2 cellular contexts compared by ENCODE assay signal in the genomic region with DNA sequence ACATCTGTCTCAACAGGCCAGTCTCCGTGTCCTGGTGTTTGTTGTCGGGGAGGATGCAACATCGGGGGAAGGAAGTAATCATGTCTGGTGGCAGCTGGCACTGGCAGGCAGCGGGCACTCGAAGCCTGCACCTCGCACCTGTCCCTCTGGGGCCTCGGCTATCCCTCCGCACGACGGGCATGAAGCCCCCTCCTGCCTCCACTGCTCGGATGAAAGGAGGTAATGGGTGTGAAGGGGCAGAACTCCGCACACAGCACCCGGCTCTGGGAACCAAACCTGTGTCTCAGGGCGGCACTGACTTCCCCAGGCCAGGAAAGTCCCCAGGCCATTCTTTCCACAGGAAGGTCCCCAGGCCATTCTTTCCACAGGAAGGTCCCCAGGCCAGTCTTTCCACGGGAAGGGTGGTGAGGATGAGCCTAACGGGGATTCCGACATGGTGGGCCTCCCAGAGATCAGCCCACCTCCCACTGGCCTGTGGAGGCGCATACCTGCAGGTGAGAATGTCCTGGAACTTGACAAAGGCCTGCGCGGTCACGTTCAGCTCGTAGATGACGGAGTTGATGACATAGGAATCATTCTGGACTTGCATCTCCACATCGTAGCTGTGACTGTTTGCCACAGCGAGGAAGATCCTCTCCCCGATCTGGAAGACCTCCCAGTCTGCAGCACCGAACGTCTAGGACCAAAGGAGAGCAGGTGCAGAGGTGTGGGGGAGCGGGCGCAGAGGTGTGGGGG.
A peak's percentile ranks its signal among the peaks of the same experiment; 100 is the strongest.
TF ChIP-seq lines count a peak whose summit lies in the region.

No MANE protein-coding gene starts in this region.

TF ChIP-seq in IMR-90, 13 proteins besides CTCF, POLR2A, EP300 and RAD21:
- no peak for TF ChIP-seq BHLHE40 (IDR thresholded peaks at IDR 0.05; ENCODE audit: low read depth, low read length)
- TF ChIP-seq RFX5 (IDR thresholded peaks at IDR 0.05; ENCODE audit: low read depth, low read length), result no peak
- no peak for TF ChIP-seq FOS (IDR thresholded peaks at IDR 0.05; ENCODE audit: low read depth, low read length)
- no peak for TF ChIP-seq NFE2L2 (IDR thresholded peaks at IDR 0.05; ENCODE audit: low read depth, low read length)
- no peak for TF ChIP-seq USF2 (IDR thresholded peaks at IDR 0.05; ENCODE audit: low read depth, low read length)
- TF ChIP-seq RCOR1 (IDR thresholded peaks at IDR 0.05; ENCODE audit: insufficient replicate concordance, low read length), result no peak
- TF ChIP-seq, protein P1, sequence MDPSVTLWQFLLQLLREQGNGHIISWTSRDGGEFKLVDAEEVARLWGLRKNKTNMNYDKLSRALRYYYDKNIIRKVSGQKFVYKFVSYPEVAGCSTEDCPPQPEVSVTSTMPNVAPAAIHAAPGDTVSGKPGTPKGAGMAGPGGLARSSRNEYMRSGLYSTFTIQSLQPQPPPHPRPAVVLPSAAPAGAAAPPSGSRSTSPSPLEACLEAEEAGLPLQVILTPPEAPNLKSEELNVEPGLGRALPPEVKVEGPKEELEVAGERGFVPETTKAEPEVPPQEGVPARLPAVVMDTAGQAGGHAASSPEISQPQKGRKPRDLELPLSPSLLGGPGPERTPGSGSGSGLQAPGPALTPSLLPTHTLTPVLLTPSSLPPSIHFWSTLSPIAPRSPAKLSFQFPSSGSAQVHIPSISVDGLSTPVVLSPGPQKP (IDR thresholded peaks at IDR 0.05; ENCODE audit: borderline replicate concordance, low read depth, low read length), result no peak
- TF ChIP-seq CHD1 (IDR thresholded peaks at IDR 0.05; ENCODE audit: low read depth, low read length), result no peak
- TF ChIP-seq SMC3 (IDR thresholded peaks at IDR 0.05; ENCODE audit: low read depth, low read length), result no peak
- no peak for TF ChIP-seq MAZ (IDR thresholded peaks at IDR 0.05; ENCODE audit: borderline replicate concordance, low read depth, low read length)
- no peak for TF ChIP-seq CEBPB (IDR thresholded peaks at IDR 0.05; ENCODE audit: low read depth, low read length)
- no peak for TF ChIP-seq MXI1 (IDR thresholded peaks at IDR 0.05; ENCODE audit: borderline replicate concordance, low read depth, low read length)
- TF ChIP-seq MAFK (IDR thresholded peaks at IDR 0.05; ENCODE audit: low read depth, low read length), result no peak
TF ChIP-seq in IMR-90: peak in this region for 0.

TF ChIP-seq in K562, 482 proteins besides CTCF, POLR2A, EP300 and RAD21:
- TF ChIP-seq BHLHE40 (IDR thresholded peaks at IDR 0.05; ENCODE audit: low read length) (0 out of 2 replicates have a peak, but pooled peaks have one; percentile 17), ZNF436 (CRISPR knock-in tag; IDR thresholded peaks at IDR 0.05) (no peak)
